1 cellular context compared by ENCODE assay signal in the genomic region with DNA sequence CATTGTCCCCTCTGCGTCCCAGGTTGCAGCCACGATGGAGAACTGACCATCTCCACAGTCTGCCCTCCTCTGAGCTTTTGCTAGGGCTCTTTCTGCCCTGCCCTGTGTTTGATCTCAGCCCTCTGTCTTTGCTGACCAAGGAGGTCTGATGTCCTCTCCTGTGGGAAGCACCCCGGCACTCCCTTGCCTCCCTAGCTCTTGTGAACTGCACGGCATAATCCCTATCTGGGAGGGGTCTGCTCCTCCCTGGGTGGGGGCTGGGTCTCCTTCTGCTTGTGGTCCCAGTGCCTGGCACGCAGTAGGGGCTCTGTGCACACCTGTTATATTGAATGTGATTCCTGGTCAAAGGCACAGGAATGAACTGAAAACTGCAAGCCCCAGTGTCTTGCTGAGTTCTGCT.
TF ChIP-seq lines count a peak whose summit lies in the region.

No MANE protein-coding gene starts in this region.

TF ChIP-seq in SK-N-SH, 30 proteins besides CTCF, POLR2A, EP300 and RAD21 (continued from another document):
- TF ChIP-seq, protein P1, sequence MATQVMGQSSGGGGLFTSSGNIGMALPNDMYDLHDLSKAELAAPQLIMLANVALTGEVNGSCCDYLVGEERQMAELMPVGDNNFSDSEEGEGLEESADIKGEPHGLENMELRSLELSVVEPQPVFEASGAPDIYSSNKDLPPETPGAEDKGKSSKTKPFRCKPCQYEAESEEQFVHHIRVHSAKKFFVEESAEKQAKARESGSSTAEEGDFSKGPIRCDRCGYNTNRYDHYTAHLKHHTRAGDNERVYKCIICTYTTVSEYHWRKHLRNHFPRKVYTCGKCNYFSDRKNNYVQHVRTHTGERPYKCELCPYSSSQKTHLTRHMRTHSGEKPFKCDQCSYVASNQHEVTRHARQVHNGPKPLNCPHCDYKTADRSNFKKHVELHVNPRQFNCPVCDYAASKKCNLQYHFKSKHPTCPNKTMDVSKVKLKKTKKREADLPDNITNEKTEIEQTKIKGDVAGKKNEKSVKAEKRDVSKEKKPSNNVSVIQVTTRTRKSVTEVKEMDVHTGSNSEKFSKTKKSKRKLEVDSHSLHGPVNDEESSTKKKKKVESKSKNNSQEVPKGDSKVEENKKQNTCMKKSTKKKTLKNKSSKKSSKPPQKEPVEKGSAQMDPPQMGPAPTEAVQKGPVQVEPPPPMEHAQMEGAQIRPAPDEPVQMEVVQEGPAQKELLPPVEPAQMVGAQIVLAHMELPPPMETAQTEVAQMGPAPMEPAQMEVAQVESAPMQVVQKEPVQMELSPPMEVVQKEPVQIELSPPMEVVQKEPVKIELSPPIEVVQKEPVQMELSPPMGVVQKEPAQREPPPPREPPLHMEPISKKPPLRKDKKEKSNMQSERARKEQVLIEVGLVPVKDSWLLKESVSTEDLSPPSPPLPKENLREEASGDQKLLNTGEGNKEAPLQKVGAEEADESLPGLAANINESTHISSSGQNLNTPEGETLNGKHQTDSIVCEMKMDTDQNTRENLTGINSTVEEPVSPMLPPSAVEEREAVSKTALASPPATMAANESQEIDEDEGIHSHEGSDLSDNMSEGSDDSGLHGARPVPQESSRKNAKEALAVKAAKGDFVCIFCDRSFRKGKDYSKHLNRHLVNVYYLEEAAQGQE (IDR thresholded peaks at IDR 0.05; ENCODE audit: low read depth, low read length) = no peak
- no peak for TF ChIP-seq RXRA (IDR thresholded peaks at IDR 0.05; ENCODE audit: borderline replicate concordance, low read depth)
- no peak for TF ChIP-seq FOXM1 (IDR thresholded peaks at IDR 0.05; ENCODE audit: low read depth)
- no peak for TF ChIP-seq FOSL2 (IDR thresholded peaks at IDR 0.05; ENCODE audit: borderline replicate concordance, low read depth)
